Comparison of ENCODE assay signal across 31 cellular contexts in the genomic region with DNA sequence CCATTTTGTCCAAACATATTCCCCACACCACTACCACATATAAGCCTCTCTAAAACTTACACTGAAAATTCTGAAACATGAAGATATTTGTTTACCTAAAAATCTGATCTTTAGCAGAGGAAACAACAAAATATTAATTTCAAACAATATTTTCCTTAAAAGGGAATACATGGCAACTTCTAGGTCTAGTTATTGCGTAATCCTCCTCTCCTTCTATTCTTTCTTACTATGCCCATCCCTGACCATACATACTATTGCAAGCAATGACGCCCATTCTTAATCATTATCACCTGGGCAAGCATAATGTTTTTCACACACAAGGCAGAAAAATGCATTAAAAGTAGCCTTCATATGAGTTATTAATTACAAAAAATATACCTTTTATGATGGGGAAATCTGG.
"Had no signal": no experiment of that assay in that cellular context is flagged by ENCODE, and none has a peak within 500 bp of the region (broad histone marks: within the 10 kb centered on the region; RNA-seq: fewer than 3 reads in every experiment).

No MANE protein-coding gene starts in this region.

- H2AFZ ChIP-seq: hepatocyte had no signal

- FAIRE-seq: colon had no signal

- H3K4me3 ChIP-seq: adrenal gland, body of pancreas, esophagus muscularis mucosa, gastroesophageal sphincter, heart right ventricle, hepatocyte had no signal

- H3K4me1 ChIP-seq: body of pancreas, esophagus muscularis mucosa had no signal

- H3K36me3 ChIP-seq: adrenal gland, esophagus muscularis mucosa, gastroesophageal sphincter, heart right ventricle had no signal

- H3K4me2 ChIP-seq: hepatocyte had no signal

- H3K27ac ChIP-seq: adrenal gland, body of pancreas, esophagus muscularis mucosa, gastroesophageal sphincter, heart right ventricle, hepatocyte had no signal

- ATAC-seq: activated CD4-positive, alpha-beta T cell treated with anti-CD3 and anti-CD28 coated beads for 36 hours; activated CD8-positive, alpha-beta memory T cell treated with anti-CD3 and anti-CD28 coated beads, Interleukin-2, amount 10 ng/mL, durations not matched to agents 7 days and 5 days; activated CD8-positive, alpha-beta T cell treated with anti-CD3 and anti-CD28 coated beads, Interleukin-2, amount 10 ng/mL, durations not matched to agents 7 days and 5 days; activated naive CD8-positive, alpha-beta T cell treated with anti-CD3 and anti-CD28 coated beads, Interleukin-2, amount 50 U/mL, for 24 hours; body of pancreas; effector memory CD8-positive, alpha-beta T cell; gastroesophageal sphincter; heart right ventricle had no signal

- DNase-seq: activated CD4-positive, alpha-beta memory T cell treated with anti-CD3 and anti-CD28 coated beads for 36 hours; activated CD4-positive, alpha-beta T cell treated with anti-CD3 and anti-CD28 coated beads for 36 hours; activated CD4-positive, alpha-beta T cell treated with anti-CD3 and anti-CD28 coated beads, Interleukin-2, amount 10 ng/mL, durations not matched to agents 24 days and 14 days; activated CD4-positive, CD25-positive, alpha-beta regulatory T cell; activated CD4-positive, CD25-positive, alpha-beta regulatory T cell treated with anti-CD3 and anti-CD28 coated beads, Interleukin-2, amount 50 U/mL, for 72 hours; activated CD8-positive, alpha-beta memory T cell treated with anti-CD3 and anti-CD28 coated beads, Interleukin-2, amount 10 ng/mL, durations not matched to agents 7 days and 5 days; activated CD8-positive, alpha-beta memory T cell treated with anti-CD3 and anti-CD28 coated beads, Interleukin-2, amount 50 U/mL, for 4 hours; activated CD8-positive, alpha-beta T cell treated with anti-CD3 and anti-CD28 coated beads, Interleukin-2, amount 10 ng/mL, durations not matched to agents 7 days and 5 days; activated effector memory CD4-positive, alpha-beta T cell treated with anti-CD3 and anti-CD28 coated beads, Interleukin-2, amount 50 U/mL, for 16 hours; activated naive CD4-positive, alpha-beta T cell treated with anti-CD3 and anti-CD28 coated beads for 36 hours; activated naive CD8-positive, alpha-beta T cell treated with anti-CD3 and anti-CD28 coated beads for 36 hours; activated naive CD8-positive, alpha-beta T cell treated with anti-CD3 and anti-CD28 coated beads, Interleukin-2, amount 50 U/mL, for 24 hours; activated T-cell treated with anti-CD3 and anti-CD28 coated beads, Interleukin-2, amount 50 U/mL, for 1 hour; activated T-cell treated with anti-CD3 and anti-CD28 coated beads, Interleukin-2, amount 50 U/mL, for 48 hours; adrenal gland; amygdala; aorta; body of pancreas; caudate nucleus; cortex of kidney; dermis blood vessel endothelial cell; effector CD4-positive, alpha-beta T cell; effector memory CD8-positive, alpha-beta T cell; erythroblast; foreskin melanocyte; heart right ventricle; T1000 had no signal

- H3K9me3 ChIP-seq: adrenal gland, body of pancreas, esophagus muscularis mucosa, gastroesophageal sphincter, heart right ventricle had no signal

- H3K27me3 ChIP-seq: adrenal gland, body of pancreas, esophagus muscularis mucosa, gastroesophageal sphincter, heart right ventricle, hepatocyte had no signal

- H3K79me2 ChIP-seq: hepatocyte had no signal
